Comparison of ENCODE assay signal across 1 cellular context in genomic region chr21:42437786-42438185, GRCh38.
A peak's percentile ranks its signal among the peaks of the same experiment; 100 is the strongest.
TF ChIP-seq lines count a peak whose summit lies in the region.

No MANE protein-coding gene starts in this region.

TF ChIP-seq in GM23338, 12 proteins besides CTCF, POLR2A, EP300 and RAD21 (continued from another document):
- TF ChIP-seq REST (IDR thresholded peaks at IDR 0.05; ENCODE audit: unreplicated experiment) (peak; percentile 79), ZNF331 (CRISPR knock-in tag; IDR thresholded peaks at IDR 0.05; ENCODE audit: low read depth) (no peak), ETS1 (IDR thresholded peaks at IDR 0.05) (no peak), CREB1 (CRISPR knock-in tag; IDR thresholded peaks at IDR 0.05; ENCODE audit: low read depth) (no peak), ZNF462 (CRISPR knock-in tag; IDR thresholded peaks at IDR 0.05) (no peak)
